In the genomic region with DNA sequence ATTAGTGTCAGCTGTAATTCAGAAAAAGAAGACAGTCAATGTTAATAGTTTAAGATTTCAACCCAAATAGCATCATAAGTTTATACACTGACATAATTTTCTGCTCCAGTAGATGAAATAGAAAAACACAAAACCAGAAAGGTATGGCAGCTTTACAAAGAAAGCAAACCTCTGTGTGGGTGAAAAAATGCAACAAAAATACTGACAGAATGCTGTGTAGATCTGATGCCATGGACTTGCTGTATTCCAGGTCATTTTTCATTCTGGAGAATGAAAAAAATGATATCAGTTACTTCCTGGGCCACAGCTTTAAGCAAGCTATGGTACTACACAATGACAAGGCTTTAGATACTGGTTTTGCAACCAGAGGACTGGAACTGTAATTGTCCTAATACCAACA, we compare ENCODE assay signal across 33 cellular contexts.
"Had no signal": no experiment of that assay in that cellular context is flagged by ENCODE, and none has a peak within 500 bp of the region (broad histone marks: within the 10 kb centered on the region; RNA-seq: fewer than 3 reads in every experiment).

No MANE protein-coding gene starts in this region.

- H3K4me2 ChIP-seq: smooth muscle cell had no signal

- H2AFZ ChIP-seq: parathyroid adenoma had no signal

- H3K4me3 ChIP-seq: ovary, psoas muscle, right lobe of liver, skin epidermis, smooth muscle cell, spleen, suprapubic skin, testis, tibial artery, transverse colon, upper lobe of left lung, vagina had no signal

- H3K4me3 Mint-ChIP-seq: naive thymus-derived CD8-positive, alpha-beta T cell; natural killer cell treated with Interleukin-12 subunit alpha and Interleukin-12 subunit beta and Interleukin-15 and Interleukin-18, amount 100 ng/mL, for 72 hours; nephron progenitor cell; neural crest cell; stimulated activated memory B cell treated with anti-CD40 and anti-IgM and Interleukin-4, amounts not matched to agents 10 μg/mL and 1 μg/mL and 100 μg/mL, for 72 hours; stimulated activated naive CD8-positive, alpha-beta T cell treated with anti-CD3 and anti-CD28 coated beads, Interleukin-15, amount 100 ng/mL, for 72 hours had no signal

- H3K36me3 ChIP-seq: ovary had no signal

- H3K27me3 Mint-ChIP-seq: naive thymus-derived CD8-positive, alpha-beta T cell; natural killer cell treated with Interleukin-12 subunit alpha and Interleukin-12 subunit beta and Interleukin-15 and Interleukin-18, amount 100 ng/mL, for 72 hours; progenitor cell of endocrine pancreas; stimulated activated memory B cell treated with anti-CD40 and anti-IgM and Interleukin-4, amounts not matched to agents 10 μg/mL and 1 μg/mL and 100 μg/mL, for 72 hours; stimulated activated naive CD8-positive, alpha-beta T cell treated with anti-CD3 and anti-CD28 coated beads, Interleukin-15, amount 100 ng/mL, for 72 hours had no signal

- H3K27ac Mint-ChIP-seq: natural killer cell treated with Interleukin-12 subunit alpha and Interleukin-12 subunit beta and Interleukin-15 and Interleukin-18, amount 100 ng/mL, for 72 hours; nephron progenitor cell; progenitor cell of endocrine pancreas; stimulated activated memory B cell treated with anti-CD40 and anti-IgM and Interleukin-4, amounts not matched to agents 10 μg/mL and 1 μg/mL and 100 μg/mL, for 72 hours; stimulated activated naive CD8-positive, alpha-beta T cell treated with anti-CD3 and anti-CD28 coated beads, Interleukin-15, amount 100 ng/mL, for 72 hours had no signal

- DNase-seq: naive thymus-derived CD8-positive, alpha-beta T cell; nephron progenitor cell; occipital lobe; ovary; posterior cingulate gyrus; psoas muscle; right cardiac atrium; right lobe of liver; spleen; stimulated activated CD4-positive, alpha-beta T cell treated with anti-CD3 and anti-CD28 coated beads, Interleukin-12 subunit alpha, Interleukin-12 subunit beta, amount 100 ng/mL, for 4 hours; stimulated activated CD4-positive, alpha-beta T cell treated with anti-CD3 and anti-CD28 coated beads, Interleukin-1b, Interleukin-23, amount 100 ng/mL, for 48 hours; stimulated activated CD4-positive, alpha-beta T cell treated with anti-CD3 and anti-CD28 coated beads, Interleukin-4, amount 100 ng/mL, for 1 hour; stimulated activated CD4-positive, alpha-beta T cell treated with anti-CD3 and anti-CD28 coated beads, Interleukin-4, amount 100 ng/mL, for 4 hours; stimulated activated CD8-positive, alpha-beta memory T cell treated with anti-CD3 and anti-CD28 coated beads, Interleukin-4, amount 100 ng/mL, for 48 hours; stimulated activated naive CD4-positive, alpha-beta T cell; stimulated activated naive CD8-positive, alpha-beta T cell treated with anti-CD3 and anti-CD28 coated beads, Interleukin-15, amount 100 ng/mL, for 72 hours; stimulated activated naive CD8-positive, alpha-beta T cell treated with anti-CD3 and anti-CD28 coated beads, Interleukin-15, Interleukin-2, amounts not matched to agents 100 U/mL and 50 U/mL, for 24 hours; substantia nigra; testis; tibial artery; transverse colon; upper lobe of left lung had no signal

- ATAC-seq: naive thymus-derived CD8-positive, alpha-beta T cell; natural killer cell treated with Interleukin-12 subunit alpha and Interleukin-12 subunit beta and Interleukin-15 and Interleukin-18, amount 100 ng/mL, for 72 hours; psoas muscle; right cardiac atrium; right lobe of liver; stimulated activated memory B cell treated with anti-CD40 and anti-IgM and Interleukin-4, amounts not matched to agents 10 μg/mL and 1 μg/mL and 100 μg/mL, for 72 hours; stimulated activated naive CD8-positive, alpha-beta T cell treated with anti-CD3 and anti-CD28 coated beads, Interleukin-15, amount 100 ng/mL, for 72 hours; stimulated activated naive CD8-positive, alpha-beta T cell treated with anti-CD3 and anti-CD28 coated beads, Interleukin-15, Interleukin-2, amounts not matched to agents 100 U/mL and 50 U/mL, for 24 hours had no signal

- FAIRE-seq: urothelium cell line had no signal

- H3K9me3 ChIP-seq: neutrophil, ovary, psoas muscle, suprapubic skin, testis, upper lobe of left lung, vagina had no signal

- H3K9ac ChIP-seq: parathyroid adenoma had no signal

- H3K4me1 Mint-ChIP-seq: stimulated activated memory B cell treated with anti-CD40 and anti-IgM and Interleukin-4, amounts not matched to agents 10 μg/mL and 1 μg/mL and 100 μg/mL, for 72 hours; stimulated activated naive CD8-positive, alpha-beta T cell treated with anti-CD3 and anti-CD28 coated beads, Interleukin-15, amount 100 ng/mL, for 72 hours had no signal

- H3K27me3 ChIP-seq: neutrophil, ovary, right lobe of liver, spleen, suprapubic skin, testis, tibial artery, transverse colon, upper lobe of left lung, vagina had no signal

- H3K4me1 ChIP-seq: parathyroid adenoma, psoas muscle, right lobe of liver, spleen, suprapubic skin, testis, transverse colon, upper lobe of left lung, vagina had no signal

- H3K27ac ChIP-seq: neutrophil, ovary, parathyroid adenoma, psoas muscle, right lobe of liver, skin epidermis, spleen, suprapubic skin, testis, tibial artery, transverse colon, upper lobe of left lung, vagina had no signal

- H3K79me2 ChIP-seq: parathyroid adenoma had no signal
